ENCODE assay signal across 8 cellular contexts in the genomic region with DNA sequence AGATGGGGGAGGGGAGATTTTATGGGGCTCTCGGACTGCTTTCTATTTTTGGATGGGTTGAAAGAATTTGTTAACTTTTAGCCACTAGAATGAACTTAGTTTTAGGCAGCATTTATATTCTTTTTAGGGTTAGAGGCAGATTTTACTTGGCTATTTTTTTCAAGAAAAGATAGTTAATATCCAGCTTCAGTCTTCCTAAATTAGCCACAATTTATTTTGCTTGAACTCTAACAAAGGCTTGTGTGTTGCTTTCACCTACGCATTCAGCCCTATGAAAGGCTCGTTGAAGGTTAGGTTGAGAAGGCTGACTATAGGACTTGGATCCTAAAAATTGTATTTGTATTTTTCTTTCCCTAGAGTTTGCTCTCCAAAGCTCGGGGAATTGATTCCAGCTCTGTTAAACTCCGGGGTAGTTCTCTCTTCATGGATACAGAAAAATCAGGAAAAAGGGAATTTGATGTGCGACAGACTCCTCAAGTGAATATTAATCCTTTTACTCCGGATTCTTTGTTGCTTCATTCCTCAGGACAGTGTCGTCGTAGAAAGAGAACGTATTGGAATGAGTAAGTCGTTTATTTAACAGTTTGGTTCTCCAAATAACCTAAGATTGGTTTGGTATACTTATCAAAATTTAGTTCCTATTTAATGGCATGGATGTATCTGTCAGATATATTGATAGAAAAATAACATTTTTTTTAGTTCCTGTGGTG. TPM values are rescaled to one million over a fixed set of nuclear protein-coding genes. Genes with fewer than 3 reads are reported as not detected.
DNase-seq lines count a peak whose midpoint lies in the region; ATAC-seq and TF ChIP-seq lines count a peak whose summit lies in the region.

No MANE protein-coding gene starts in this region.

- H3K4me3 ChIP-seq in WERI-Rb-1 (ENCODE audit: low read depth, low read length) = peak overlapping the region; percentile 79
- peak overlapping the region; percentile 86 for H3K4me3 ChIP-seq in right cardiac atrium (ENCODE audit: low read length)

- DNase-seq in NCI-H748 (lab: John Stamatoyannopoulos, UW; ENCODE audit: unreplicated experiment) = peak; percentile 25
- DNase-seq in NCI-H748 treated with DMSO at 0.1 percent for 48 hours (lab: John Stamatoyannopoulos, UW) = no peak
- DNase-seq in WERI-Rb-1 = no peak
- DNase-seq in right cardiac atrium = no peak
- no peak for DNase-seq in stimulated activated effector memory CD8-positive, alpha-beta T cell treated with anti-CD3 and anti-CD28 coated beads, Interleukin-12 subunit alpha, Interleukin-12 subunit beta, amount 100 ng/mL, for 72 hours (ENCODE audit: low spot score in 2 of 2)
- no peak for DNase-seq in left lobe of liver (ENCODE audit: low spot score)

- no peaks in the 10 kb centered on the region for H3K9me3 ChIP-seq in WERI-Rb-1 (ENCODE audit: severe bottlenecking)
- H3K9me3 ChIP-seq in right cardiac atrium (ENCODE audit: control insufficient read depth, low read length) = no peaks in the 10 kb centered on the region

- no peaks in the 10 kb centered on the region for H3K9me3 Mint-ChIP-seq in stimulated activated effector memory CD8-positive, alpha-beta T cell treated with anti-CD3 and anti-CD28 coated beads, Interleukin-12 subunit alpha, Interleukin-12 subunit beta, amount 100 ng/mL, for 72 hours

- H3K36me3 Mint-ChIP-seq in stimulated activated effector memory CD8-positive, alpha-beta T cell treated with anti-CD3 and anti-CD28 coated beads, Interleukin-12 subunit alpha, Interleukin-12 subunit beta, amount 100 ng/mL, for 72 hours = peaks cover 81% of the 10 kb centered on the region

- peak overlapping the region; percentile 89 for H3K4me3 Mint-ChIP-seq in stimulated activated effector memory CD8-positive, alpha-beta T cell treated with anti-CD3 and anti-CD28 coated beads, Interleukin-12 subunit alpha, Interleukin-12 subunit beta, amount 100 ng/mL, for 72 hours

- 10% methylated on average over 11 of the region's 11 CpGs for WGBS in right cardiac atrium

- H3K27ac ChIP-seq in WERI-Rb-1 = peak overlapping the region; percentile 99
- H3K27ac ChIP-seq in right cardiac atrium (ENCODE audit: low read length) = peak overlapping the region; percentile 89

- peak overlapping the region; percentile 85 for H3K27ac Mint-ChIP-seq in stimulated activated effector memory CD8-positive, alpha-beta T cell treated with anti-CD3 and anti-CD28 coated beads, Interleukin-12 subunit alpha, Interleukin-12 subunit beta, amount 100 ng/mL, for 72 hours

- intact Hi-C loops in right cardiac atrium (cut with DNase I) = loop anchor here in 1 of 4 donors (10.0 kb wide), 1 partner anchor 51 kb away; no protein-coding TSS in a partner anchor

- no peak for TF ChIP-seq CTCF in WERI-Rb-1 (IDR thresholded peaks at IDR 0.05; ENCODE audit: low read depth, low read length)

- peaks cover 60% of the 10 kb centered on the region for H3K36me3 ChIP-seq in WERI-Rb-1

- ATAC-seq in right cardiac atrium (no peak), left lobe of liver (no peak), HG03175 (IDR thresholded peaks at IDR 0.05; ENCODE audit: unreplicated experiment) (no peak), HG02852 (IDR thresholded peaks at IDR 0.05; ENCODE audit: unreplicated experiment) (no peak)
- ATAC-seq in stimulated activated effector memory CD8-positive, alpha-beta T cell treated with anti-CD3 and anti-CD28 coated beads, Interleukin-12 subunit alpha, Interleukin-12 subunit beta, amount 100 ng/mL, for 72 hours = no peak

- H3K4me1 ChIP-seq in right cardiac atrium (ENCODE audit: control insufficient read depth, insufficient read depth, low read length) = peaks cover 1% of the 10 kb centered on the region

- H3K27me3 ChIP-seq in WERI-Rb-1 (ENCODE audit: insufficient read depth, low read depth, severe bottlenecking) = no peaks in the 10 kb centered on the region
- H3K27me3 ChIP-seq in right cardiac atrium (ENCODE audit: control insufficient read depth, insufficient read depth) = no peaks in the 10 kb centered on the region

- peaks cover 29% of the 10 kb centered on the region for H3K4me1 Mint-ChIP-seq in stimulated activated effector memory CD8-positive, alpha-beta T cell treated with anti-CD3 and anti-CD28 coated beads, Interleukin-12 subunit alpha, Interleukin-12 subunit beta, amount 100 ng/mL, for 72 hours

RNA-seq across cellular contexts. Expression of gene WEE1, which starts 2.2 kb away (rescaled TPM):
- total RNA-seq in right cardiac atrium (10 to 100 TPM; 51.6 to 85.0 (median 60.4) TPM), left lobe of liver (11.6 TPM)
- 30.0 TPM for polyA plus RNA-seq in right cardiac atrium
